ENCODE assay signal across 8 cellular contexts in genomic region chr1:23619299-23620188, GRCh38.
DNase-seq lines count a peak whose midpoint lies in the region; ATAC-seq, FAIRE-seq and TF ChIP-seq lines count a peak whose summit lies in the region.

No MANE protein-coding gene starts in this region.

- intact Hi-C loops in Right ventricle myocardium inferior (cut with DNase I) (no loop called here), cardiac septum (cut with DNase I) (no loop called here), IMR-90 (cut with micrococcal nuclease) (no loop called here), HepG2 (cut with micrococcal nuclease; ENCODE audit: unreplicated experiment) (no loop called here)

- H4K91ac ChIP-seq in IMR-90 (ENCODE audit: insufficient read depth, low read depth, low read length): no peak overlapping the region

- peak overlapping the region; percentile 29; the same call in 1 of the 2 replicates for H3K4ac ChIP-seq in IMR-90 (ENCODE audit: low read depth, low read length)

- H4K5ac ChIP-seq in IMR-90 (ENCODE audit: low read depth, low read length): no peak overlapping the region

- H3K56ac ChIP-seq in IMR-90 (ENCODE audit: extremely low read depth, insufficient read depth, low read length): no peak overlapping the region

- H3K27me3 ChIP-seq in IMR-90 (ENCODE audit: control insufficient read depth, insufficient read depth, low read length) (peaks cover 35% of the 10 kb centered on the region), astrocyte (ENCODE audit: insufficient read depth, low read length) (peaks cover 25% of the 10 kb centered on the region), HepG2 (ENCODE audit: control insufficient read depth in 1 of 2, insufficient read depth in 2 of 2, low read length in 2 of 2) (peaks cover 13 to 48% of the 10 kb centered on the region in 2 experiments)

- H3K9me1 ChIP-seq in IMR-90 (ENCODE audit: insufficient read depth, low read length): peaks cover 4% of the 10 kb centered on the region

- POLR2A ChIA-PET in IMR-90 (lab: Charles Lee; ENCODE audit: unreplicated experiment): no interaction called here
- POLR2A ChIA-PET in HepG2 (lab: Yijun Ruan, JAX): no interaction called here

- no peak overlapping the region for H3K18ac ChIP-seq in IMR-90 (ENCODE audit: low read depth, low read length)

- H4K20me1 ChIP-seq in IMR-90 (ENCODE audit: insufficient read depth, low read length): no peaks in the 10 kb centered on the region; the same call in none of the 2 replicates
- no peaks in the 10 kb centered on the region for H4K20me1 ChIP-seq in astrocyte (ENCODE audit: insufficient read depth, low read length)
- H4K20me1 ChIP-seq in HepG2 (ENCODE audit: insufficient read depth, low read length): no peaks in the 10 kb centered on the region

- TF ChIP-seq RAD21 in IMR-90 (IDR thresholded peaks at IDR 0.05; ENCODE audit: low read length): no peak
- TF ChIP-seq RAD21 in HepG2 (CRISPR knock-in tag; IDR thresholded peaks at IDR 0.05): no peak

- no peaks in the 10 kb centered on the region for H3K4me1 ChIP-seq in IMR-90 (ENCODE audit: control insufficient read depth, insufficient read depth, low read length)
- peaks cover 7% of the 10 kb centered on the region for H3K4me1 ChIP-seq in astrocyte (ENCODE audit: insufficient read depth, low read length)
- H3K4me1 ChIP-seq in HepG2 (ENCODE audit: insufficient read depth, low read length): peaks cover 9% of the 10 kb centered on the region

- H3K9me3 ChIP-seq in IMR-90 (ENCODE audit: control insufficient read depth, insufficient read depth, low read length) (no peaks in the 10 kb centered on the region), astrocyte (ENCODE audit: insufficient read depth, low read depth, low read length) (no peaks in the 10 kb centered on the region), HepG2 (ENCODE audit: low read length) (no peaks in the 10 kb centered on the region)

- ATAC-seq in Right ventricle myocardium inferior: peak; percentile 34
- ATAC-seq in IMR-90 (ENCODE audit: low read depth): peak; percentile 66
- peak; percentile 53 for ATAC-seq in HepG2

- H3K36me3 Mint-ChIP-seq in astrocyte (ENCODE audit: low read depth, unreplicated experiment): peaks cover 3% of the 10 kb centered on the region

- 0 out of 2 replicates have a peak overlapping the region, but pooled peaks have one; percentile 25 for H2AK5ac ChIP-seq in IMR-90 (ENCODE audit: low read depth, low read length)

- H3K27ac ChIP-seq in IMR-90 (ENCODE audit: insufficient read depth, low read length) (no peak overlapping the region), astrocyte (ENCODE audit: low read depth, low read length) (no peak overlapping the region), HepG2 (ENCODE audit: extremely low read length, insufficient read depth, low read length) (no peak overlapping the region)

- peak overlapping the region; percentile 34 for H3K4me3 ChIP-seq in IMR-90 (ENCODE audit: insufficient read depth, low read depth, low read length)
- peak overlapping the region; percentile 16 for H3K4me3 ChIP-seq in astrocyte (ENCODE audit: insufficient read depth, low read depth, low read length)
- H3K4me3 ChIP-seq in HepG2 (replicated peaks in 1 of 3; ENCODE audit: insufficient read depth in 1 of 3, low read depth in 2 of 3, low read length in 3 of 3): peak overlapping the region; percentile 38 to 44 (median 39); a peak in 5 of 6 replicates

- TF ChIP-seq POLR2A in IMR-90 (IDR thresholded peaks at IDR 0.05; ENCODE audit: low read depth, low read length): no peak
- TF ChIP-seq POLR2A in HepG2 (IDR thresholded peaks at IDR 0.05; ENCODE audit: insufficient read depth in 1 of 2, low read depth in 2 of 2, low read length in 2 of 2): no peak

- H2BK120ac ChIP-seq in IMR-90 (ENCODE audit: low read depth, low read length): no peak overlapping the region

- H3K9me3 Mint-ChIP-seq in astrocyte (ENCODE audit: unreplicated experiment): no peaks in the 10 kb centered on the region

- BruUV-seq in IMR-90 (replicated peaks; lab: Mats Ljungman, UMichigan): no TSS peak
- BruUV-seq in HepG2 (replicated peaks; lab: Mats Ljungman, UMichigan): no TSS peak

- CTCF ChIA-PET in IMR-90 (lab: Yijun Ruan, JAX): interaction anchor here (0.9 to 1.1 kb wide), 3 partner anchors 17 to 72 kb away, joined by 3 to 6 read pairs (median 4); no protein-coding TSS in a partner anchor
- CTCF ChIA-PET in HepG2 (lab: Yijun Ruan, JAX; ENCODE audit: low intra/inter-chr PET ratio, low total read pairs): no interaction called here

- FAIRE-seq in astrocyte (lab: Jason Lieb, UNC) (no peak), HepG2 (lab: Jason Lieb, UNC) (no peak)

- dilution Hi-C loops in IMR-90 (cut with HindIII; ENCODE audit: low sequenced_read_pairs, unreplicated experiment): no loop called here

- TF ChIP-seq CTCF in IMR-90 (conservative IDR thresholded peaks at IDR 0.05; ENCODE audit: low read depth, low read length) (no peak), astrocyte (IDR thresholded peaks at IDR 0.05; ENCODE audit: insufficient read depth, low read depth, low read length) (no peak), HepG2 (CRISPR knock-in tag; IDR thresholded peaks at IDR 0.05) (no peak)

- H2BK5ac ChIP-seq in IMR-90 (ENCODE audit: low read depth, low read length, poor library complexity, severe bottlenecking): no peak overlapping the region

- no peak overlapping the region for H3K9ac ChIP-seq in IMR-90 (ENCODE audit: low read depth, low read length)
- H3K9ac ChIP-seq in astrocyte (ENCODE audit: low read length): no peak overlapping the region
- H3K9ac ChIP-seq in HepG2 (ENCODE audit: insufficient read depth, low read depth, low read length): no peak overlapping the region

- H3K4me2 ChIP-seq in IMR-90 (ENCODE audit: low read depth, low read length) (peak overlapping the region; percentile 75), astrocyte (ENCODE audit: low read length) (peak overlapping the region; percentile 74), HepG2 (ENCODE audit: low read depth, low read length) (peak overlapping the region; percentile 63)

- H3K79me2 ChIP-seq in astrocyte (ENCODE audit: insufficient read depth, low read length) (no peaks in the 10 kb centered on the region), HepG2 (ENCODE audit: insufficient read depth, low read length) (no peaks in the 10 kb centered on the region)

- no peaks in the 10 kb centered on the region for H3K4me1 Mint-ChIP-seq in astrocyte (ENCODE audit: low read depth, unreplicated experiment)

- H3K27ac Mint-ChIP-seq in astrocyte (ENCODE audit: unreplicated experiment): no peak overlapping the region

- DNase-seq in Right ventricle myocardium inferior (ENCODE audit: missing footprints): no peak
- DNase-seq in cardiac septum (ENCODE audit: low spot score): no peak
- peak; percentile 13 for DNase-seq in IMR-90
- DNase-seq in SW480 (ENCODE audit: low spot score): peak; percentile 91
- DNase-seq in astrocyte (ENCODE audit: low read depth): peak; percentile 13
- no peak for DNase-seq in HepG2 (ENCODE audit: low spot score)
- peak; percentile 77 to 85 for DNase-seq in stimulated activated CD8-positive, alpha-beta memory T cell treated with anti-CD3 and anti-CD28 coated beads, Interleukin-15, amount 100 ng/mL, for 4 hours (ENCODE audit: low read depth in 2 of 2)
- no peak for DNase-seq in Ammon's horn (ENCODE audit: low spot score)

- peaks cover 46% of the 10 kb centered on the region for H3K27me3 Mint-ChIP-seq in astrocyte (ENCODE audit: low read depth, unreplicated experiment)

- in situ Hi-C loops in IMR-90 (cut with MboI; ENCODE audit: low sequenced_read_pairs): no loop called here
- in situ Hi-C loops in HepG2 (cut with HindIII; ENCODE audit: extremely low pct_ligation_motif_present, low pct_unique_long_range_greater_than_20kb): no loop called here

- TF ChIP-seq EP300 in HepG2 (IDR thresholded peaks at IDR 0.05; ENCODE audit: low read depth in 2 of 2, low read length in 2 of 2): no peak
- no peak for TF ChIP-seq EP300 in HepG2 (CRISPR knock-in tag; IDR thresholded peaks at IDR 0.05; ENCODE audit: borderline replicate concordance)

- H2AFZ ChIP-seq in IMR-90 (replicated peaks; ENCODE audit: low read length, poor library complexity) (peak overlapping the region; percentile 57), astrocyte (ENCODE audit: low read depth, low read length) (peak overlapping the region; percentile 32), HepG2 (ENCODE audit: low read length) (no peak overlapping the region)

- peak overlapping the region; percentile 6; the same call in 1 of the 3 replicates for H2BK15ac ChIP-seq in IMR-90 (ENCODE audit: low read depth, low read length)

- H3K14ac ChIP-seq in IMR-90 (replicated peaks; ENCODE audit: low read depth, low read length): no peak overlapping the region

- peak overlapping the region; percentile 65 for H3K23ac ChIP-seq in IMR-90 (ENCODE audit: low read depth, low read length)

- no peak overlapping the region for H2BK20ac ChIP-seq in IMR-90 (ENCODE audit: low read depth, low read length)

- no peaks in the 10 kb centered on the region for H3K36me3 ChIP-seq in IMR-90 (ENCODE audit: control insufficient read depth, insufficient read depth, low read length)
- H3K36me3 ChIP-seq in astrocyte (ENCODE audit: insufficient read depth, low read length): no peaks in the 10 kb centered on the region
- no peaks in the 10 kb centered on the region for H3K36me3 ChIP-seq in HepG2 (replicated peaks in 1 of 2; ENCODE audit: control insufficient read depth in 1 of 2, insufficient read depth in 2 of 2, low read length in 2 of 2)

- no peak overlapping the region for H4K8ac ChIP-seq in IMR-90 (ENCODE audit: low read depth in 2 of 2, low read length in 2 of 2)

- H2AK9ac ChIP-seq in IMR-90 (replicated peaks; ENCODE audit: low read depth, low read length, poor library complexity): peak overlapping the region; percentile 5

- WGBS in IMR-90 (ENCODE audit: extremely low coverage in 2 of 2, insufficient read length in 1 of 2), 2 experiments: 13% methylated on average over 15 of the region's 58 CpGs; no CpG with 5 or more reads in 1 of the 2 experiments
- WGBS in HepG2 (ENCODE audit: low lambda C conversion rate): 11% methylated on average over 17 of the region's 58 CpGs

- no peaks in the 10 kb centered on the region for H3K79me1 ChIP-seq in IMR-90 (ENCODE audit: low read depth in 1 of 2, low read length in 2 of 2)

- H3K4me3 Mint-ChIP-seq in astrocyte (ENCODE audit: unreplicated experiment): no peak overlapping the region

TF ChIP-seq in IMR-90, 13 proteins besides CTCF, POLR2A, EP300 and RAD21:
- peak; percentile 51 for TF ChIP-seq RCOR1 (IDR thresholded peaks at IDR 0.05; ENCODE audit: insufficient replicate concordance, low read length)
- TF ChIP-seq FOS (IDR thresholded peaks at IDR 0.05; ENCODE audit: low read depth, low read length): no peak
- no peak for TF ChIP-seq MXI1 (IDR thresholded peaks at IDR 0.05; ENCODE audit: borderline replicate concordance, low read depth, low read length)
- no peak for TF ChIP-seq CHD1 (IDR thresholded peaks at IDR 0.05; ENCODE audit: low read depth, low read length)

TF ChIP-seq in HepG2, 621 proteins besides CTCF, POLR2A, EP300 and RAD21 (continues in another document):
- no peak for TF ChIP-seq POLR2AphosphoS2 (IDR thresholded peaks at IDR 0.05; ENCODE audit: low read depth, low read length)
- TF ChIP-seq HNRNPLL (IDR thresholded peaks at IDR 0.05; ENCODE audit: low read depth, low read length, poor library complexity, severe bottlenecking): peak; percentile 40

Comparison
In these comparisons a context has a peak if more than half of its experiments do, and no peak if none do; other contexts are left out.
1. DNase-seq: peak in IMR-90 (single experiment), SW480 (single experiment), astrocyte (single experiment) and stimulated activated CD8-positive, alpha-beta memory T cell treated with anti-CD3 and anti-CD28 coated beads, Interleukin-15, amount 100 ng/mL, for 4 hours (2 of 2); none in Right ventricle myocardium inferior (single experiment), cardiac septum (single experiment), HepG2 (single experiment) and Ammon's horn (single experiment).
2. Peak in every context shown above with its lines, with median percentiles within 50 percentile points of each other: ATAC-seq, H3K4me2 ChIP-seq and H3K4me3 ChIP-seq.